Comparison of ENCODE assay signal across 11 cellular contexts in genomic region chr18:57436965-57437333, GRCh38. TPM values are rescaled to one million over a fixed set of nuclear protein-coding genes. Genes with fewer than 3 reads are reported as not detected.
DNase-seq lines count a peak whose midpoint lies in the region; ATAC-seq and TF ChIP-seq lines count a peak whose summit lies in the region.
"Had no signal": no experiment of that assay in that cellular context is flagged by ENCODE, and none has a peak within 500 bp of the region (broad histone marks: within the 10 kb centered on the region; RNA-seq: fewer than 3 reads in every experiment).

No MANE protein-coding gene starts in this region.

- H3K9me3 Mint-ChIP-seq in MCF 10A (ENCODE audit: unreplicated experiment) (peaks cover 8% of the 10 kb centered on the region), T-cell (peaks cover 2 to 10% (median 4%) of the 10 kb centered on the region in 3 donors)
- peaks cover 0 to 4% of the 10 kb centered on the region in 2 donors for H3K9me3 Mint-ChIP-seq in stimulated activated naive CD8-positive, alpha-beta T cell treated with anti-CD3 and anti-CD28 coated beads, Interleukin-15, amount 100 ng/mL, for 72 hours

- ATAC-seq in T-cell (replicated peaks in 1 of 4) = no peak
- ATAC-seq in stimulated activated naive CD8-positive, alpha-beta T cell treated with anti-CD3 and anti-CD28 coated beads, Interleukin-15, amount 100 ng/mL, for 72 hours = no peak

- H3K27me3 ChIP-seq in breast epithelium = peaks cover 6 to 89% of the 10 kb centered on the region in 2 donors

- peaks cover 6% of the 10 kb centered on the region for H3K36me3 Mint-ChIP-seq in MCF 10A (ENCODE audit: insufficient read depth, unreplicated experiment)
- H3K36me3 Mint-ChIP-seq in T-cell = no peaks in the 10 kb centered on the region

- TF ChIP-seq CTCF in MCF 10A (IDR thresholded peaks at IDR 0.05; ENCODE audit: unreplicated experiment) = no peak
- TF ChIP-seq CTCF in breast epithelium (IDR thresholded peaks at IDR 0.05) = no peak

- peaks cover 0 to 15% of the 10 kb centered on the region in 2 donors for H3K4me1 ChIP-seq in breast epithelium

- no peaks in the 10 kb centered on the region for H3K9me3 ChIP-seq in breast epithelium
- H3K9me3 ChIP-seq in iPS-18c (ENCODE audit: control insufficient read depth, insufficient read depth, low read length) = no peaks in the 10 kb centered on the region

- intact Hi-C loops in MCF 10A (cut with micrococcal nuclease) = no loop called here
- intact Hi-C loops in breast epithelium (cut with DNase I; ENCODE audit: low total_unique reads) = no loop called here

- no TSS peak for BruUV-seq in MCF 10A (replicated peaks; lab: Mats Ljungman, UMichigan)

- peak overlapping the region in 1 of 3 donors; percentile 70 for H3K4me3 ChIP-seq in breast epithelium
- peak overlapping the region; percentile 36; the same call in 1 of the 2 replicates for H3K4me3 ChIP-seq in iPS-18c (ENCODE audit: insufficient read depth, low read depth, low read length)

- H3K4me1 Mint-ChIP-seq in MCF 10A (ENCODE audit: insufficient read depth, unreplicated experiment) = peaks cover 18% of the 10 kb centered on the region
- peaks cover 41 to 58% (median 57%) of the 10 kb centered on the region in 3 donors for H3K4me1 Mint-ChIP-seq in T-cell
- H3K4me1 Mint-ChIP-seq in stimulated activated naive CD8-positive, alpha-beta T cell treated with anti-CD3 and anti-CD28 coated beads, Interleukin-15, amount 100 ng/mL, for 72 hours = peaks cover 73% of the 10 kb centered on the region

- DNase-seq in MCF 10A (ENCODE audit: unreplicated experiment) = no peak
- DNase-seq in breast epithelium (ENCODE audit: low spot score in 2 of 2) = no peak
- DNase-seq in T-cell = no peak
- no peak for DNase-seq in stimulated activated naive CD8-positive, alpha-beta T cell treated with anti-CD3 and anti-CD28 coated beads, Interleukin-15, amount 100 ng/mL, for 72 hours
- DNase-seq in RPMI8226 = no peak
- DNase-seq in NCI-H1436 treated with DMSO at 0.1 percent for 48 hours (lab: John Stamatoyannopoulos, UW) = no peak
- no peak for DNase-seq in stimulated activated CD4-positive, alpha-beta T cell treated with anti-CD3 and anti-CD28 coated beads, Interleukin-2, amount 100 ng/mL, for 24 hours
- DNase-seq: HCEC 1CT, midbrain had no signal

- CTCF ChIA-PET in MCF 10A (lab: Yijun Ruan, JAX) = interaction anchor here (0.5 to 1.4 kb wide), 5 partner anchors 9 to 396 kb away, joined by 3 to 4 read pairs (median 3); no protein-coding TSS in a partner anchor
- CTCF ChIA-PET in T-cell (lab: Charles Lee) = no interaction called here

- no peaks in the 10 kb centered on the region for H3K36me3 ChIP-seq in breast epithelium

- no peak for TF ChIP-seq POLR2A in breast epithelium (IDR thresholded peaks at IDR 0.05)

- POLR2A ChIA-PET in MCF 10A (lab: Yijun Ruan, JAX) (interaction anchor here (0.6 kb wide), 1 partner anchor 671 kb away, joined by 4 read pairs; no protein-coding TSS in a partner anchor), T-cell (lab: Charles Lee) (no interaction called here)

- peaks cover 61% of the 10 kb centered on the region for H3K27me3 Mint-ChIP-seq in MCF 10A (ENCODE audit: insufficient read depth, unreplicated experiment)
- H3K27me3 Mint-ChIP-seq in T-cell = peaks cover 65 to 89% of the 10 kb centered on the region in 2 donors
- H3K27me3 Mint-ChIP-seq in stimulated activated naive CD8-positive, alpha-beta T cell treated with anti-CD3 and anti-CD28 coated beads, Interleukin-15, amount 100 ng/mL, for 72 hours = peaks cover 98% of the 10 kb centered on the region

- no peak overlapping the region for H3K27ac Mint-ChIP-seq in MCF 10A (ENCODE audit: low read depth, unreplicated experiment)
- H3K27ac Mint-ChIP-seq in T-cell = no peak overlapping the region
- H3K27ac Mint-ChIP-seq in stimulated activated naive CD8-positive, alpha-beta T cell treated with anti-CD3 and anti-CD28 coated beads, Interleukin-15, amount 100 ng/mL, for 72 hours = no peak overlapping the region

- H3K4me3 Mint-ChIP-seq in MCF 10A (ENCODE audit: unreplicated experiment) = peak overlapping the region; percentile 40
- H3K4me3 Mint-ChIP-seq in T-cell = peak overlapping the region; percentile 46 to 76 (median 61)
- peak overlapping the region; percentile 79 to 87 for H3K4me3 Mint-ChIP-seq in stimulated activated naive CD8-positive, alpha-beta T cell treated with anti-CD3 and anti-CD28 coated beads, Interleukin-15, amount 100 ng/mL, for 72 hours

- H3K27ac ChIP-seq in breast epithelium = no peak overlapping the region

RNA-seq across cellular contexts. Expression of gene ONECUT2, which starts 1.8 kb away (rescaled TPM):
- total RNA-seq in MCF 10A (2022) (0.49 and 0.89 TPM in 2 replicates), breast epithelium (under 1 TPM in 1 of 3 donors, not detected in 2; under 0.01 TPM), T-cell (under 1 TPM in 3 of 5 donors, not detected in 2; 0.03 to 0.23 (median 0.09) TPM)
- total RNA-seq: activated CD8-positive, alpha-beta memory T cell treated with anti-CD3 and anti-CD28 coated beads for 36 hours had no signal
